Comparison of ENCODE assay signal across 16 cellular contexts in genomic region chr3:33989229-33989628, GRCh38.
DNase-seq lines count a peak whose midpoint lies in the region; ATAC-seq and TF ChIP-seq lines count a peak whose summit lies in the region.
"Had no signal": no experiment of that assay in that cellular context is flagged by ENCODE, and none has a peak within 500 bp of the region (broad histone marks: within the 10 kb centered on the region; RNA-seq: fewer than 3 reads in every experiment).

No MANE protein-coding gene starts in this region.

- no peaks in the 10 kb centered on the region for H3K36me3 Mint-ChIP-seq in endodermal cell (ENCODE audit: low read depth)

- intact Hi-C loops in esophagus squamous epithelium (cut with DNase I) = no loop called here

- H3K27me3 ChIP-seq in endodermal cell (ENCODE audit: control insufficient read depth, insufficient read depth, low read length, poor library complexity, severe bottlenecking) (no peaks in the 10 kb centered on the region), MG63 (no peaks in the 10 kb centered on the region), esophagus squamous epithelium (no peaks in the 10 kb centered on the region)

- DNase-seq in ELF-1 (ENCODE audit: low read depth, low spot score) (peak; percentile 47), NCI-H82 treated with DMSO at 0.1 percent for 48 hours (lab: John Stamatoyannopoulos, UW; ENCODE audit: unreplicated experiment) (peak; percentile 42), endodermal cell (peak; percentile 69), MG63 (no peak), esophagus squamous epithelium (lab: John Stamatoyannopoulos, UW) (no peak), globus pallidus (ENCODE audit: low spot score) (no peak)
- DNase-seq: C1 segment of cervical spinal cord; CD4-positive, alpha-beta T cell; DMS153; DMS79 treated with DMSO at 0.1 percent for 48 hours; GF-D8; IMR-90; KG1 had no signal

- H3K4me3 ChIP-seq in endodermal cell (ENCODE audit: low read length) (no peak overlapping the region), MG63 (no peak overlapping the region), esophagus squamous epithelium (no peak overlapping the region)

- H3K27ac ChIP-seq in endodermal cell (ENCODE audit: low read depth, low read length) (no peak overlapping the region), esophagus squamous epithelium (no peak overlapping the region)

- no peak overlapping the region for H3K4me3 Mint-ChIP-seq in endodermal cell
- H3K4me3 Mint-ChIP-seq: B cell; CD4-positive, alpha-beta T cell had no signal

- peaks cover 13% of the 10 kb centered on the region for H3K9me3 Mint-ChIP-seq in endodermal cell
- H3K9me3 Mint-ChIP-seq: CD4-positive, alpha-beta T cell had no signal

- no peak for ATAC-seq in HG03095 (IDR thresholded peaks at IDR 0.05; ENCODE audit: unreplicated experiment)
- ATAC-seq: HCT116 had no signal

- no peak for TF ChIP-seq POLR2A in esophagus squamous epithelium (IDR thresholded peaks at IDR 0.05)

- WGBS in endodermal cell (ENCODE audit: insufficient coverage in 1 of 2, insufficient read length in 1 of 2), 2 experiments = 95% methylated on average over 6 of the region's 6 CpGs; no CpG with 5 or more reads in 1 of the 2 experiments
- WGBS in esophagus squamous epithelium, 2 donors = 33% methylated on average over 1 of the region's 6 CpGs; no CpG with 5 or more reads in 1 of the 2 donors

- H3K36me3 ChIP-seq in endodermal cell (ENCODE audit: control insufficient read depth, insufficient read depth, low read length) = no peaks in the 10 kb centered on the region
- H3K36me3 ChIP-seq in MG63 = no peaks in the 10 kb centered on the region
- no peaks in the 10 kb centered on the region for H3K36me3 ChIP-seq in esophagus squamous epithelium

- H3K9ac ChIP-seq in endodermal cell (ENCODE audit: extremely low read depth, low read length, poor library complexity, severe bottlenecking) = no peak overlapping the region

- H3K27me3 Mint-ChIP-seq in endodermal cell (ENCODE audit: insufficient read depth) = peaks cover 51% of the 10 kb centered on the region

- H3K4me1 Mint-ChIP-seq in endodermal cell = no peaks in the 10 kb centered on the region

- H3K27ac Mint-ChIP-seq in endodermal cell = no peak overlapping the region
- H3K27ac Mint-ChIP-seq: B cell; CD4-positive, alpha-beta T cell had no signal

- H3K9me3 ChIP-seq in endodermal cell (ENCODE audit: control insufficient read depth, low read length) (peaks cover 7% of the 10 kb centered on the region), MG63 (no peaks in the 10 kb centered on the region), esophagus squamous epithelium (no peaks in the 10 kb centered on the region)

- H3K4me1 ChIP-seq in endodermal cell (ENCODE audit: control insufficient read depth, insufficient read depth, low read length) = no peaks in the 10 kb centered on the region
- H3K4me1 ChIP-seq in esophagus squamous epithelium = no peaks in the 10 kb centered on the region

- TF ChIP-seq CTCF in endodermal cell (conservative IDR thresholded peaks at IDR 0.05) (no peak), esophagus squamous epithelium (IDR thresholded peaks at IDR 0.05) (no peak)

Comparison
In these comparisons a context has a peak if more than half of its experiments do, and no peak if none do; other contexts are left out.
1. DNase-seq: peak in ELF-1 (single experiment), NCI-H82 treated with DMSO at 0.1 percent for 48 hours (single experiment) and endodermal cell (single experiment); none in MG63 (single experiment), esophagus squamous epithelium (single experiment) and globus pallidus (single experiment).